7 cellular contexts compared by ENCODE assay signal in genomic region chr16:87317766-87318121, GRCh38. TPM values are rescaled to one million over a fixed set of nuclear protein-coding genes. Genes with fewer than 3 reads are reported as not detected.
DNase-seq lines count a peak whose midpoint lies in the region; ATAC-seq and TF ChIP-seq lines count a peak whose summit lies in the region.

No MANE protein-coding gene starts in this region.

- DNase-seq in GM23338 (ENCODE audit: low spot score) (peak; percentile 47), NCI-H1092 treated with DMSO at 0.1 percent for 48 hours (lab: John Stamatoyannopoulos, UW) (peak; percentile 75), right cardiac atrium (peak; percentile 69 to 81 (median 77)), sciatic nerve (ENCODE audit: low spot score) (no peak)
- peak; percentile 40 for DNase-seq in activated naive CD8-positive, alpha-beta T cell treated with anti-CD3 and anti-CD28 coated beads, Interleukin-2, amount 50 U/mL, for 24 hours
- no peak for DNase-seq in central memory CD4-positive, alpha-beta T cell

- WGBS in right cardiac atrium = under 1% methylated on average over 18 of the region's 18 CpGs

- H3K27me3 ChIP-seq in GM23338 (ENCODE audit: insufficient read depth) (no peaks in the 10 kb centered on the region), right cardiac atrium (ENCODE audit: control insufficient read depth, insufficient read depth) (no peaks in the 10 kb centered on the region)

- H3K36me3 Mint-ChIP-seq in GM23338 (ENCODE audit: low read depth) = peaks cover 4% of the 10 kb centered on the region; the same call in 1 of the 3 replicates
- peaks cover 16% of the 10 kb centered on the region for H3K36me3 Mint-ChIP-seq in activated naive CD8-positive, alpha-beta T cell treated with anti-CD3 and anti-CD28 coated beads, Interleukin-2, amount 50 U/mL, for 24 hours (ENCODE audit: low read depth)

- H3K27ac Mint-ChIP-seq in GM23338 = peak overlapping the region; percentile 98
- peak overlapping the region; percentile 99 for H3K27ac Mint-ChIP-seq in activated naive CD8-positive, alpha-beta T cell treated with anti-CD3 and anti-CD28 coated beads, Interleukin-2, amount 50 U/mL, for 24 hours

- H3K9me3 Mint-ChIP-seq in GM23338 = peaks cover 5% of the 10 kb centered on the region
- no peaks in the 10 kb centered on the region for H3K9me3 Mint-ChIP-seq in activated naive CD8-positive, alpha-beta T cell treated with anti-CD3 and anti-CD28 coated beads, Interleukin-2, amount 50 U/mL, for 24 hours

- H3K27ac ChIP-seq in GM23338 (ENCODE audit: low read depth) (peak overlapping the region; percentile 92), right cardiac atrium (ENCODE audit: low read length) (peak overlapping the region; percentile 86)

- TF ChIP-seq CTCF in GM23338 (conservative IDR thresholded peaks at IDR 0.05; ENCODE audit: low read depth in 2 of 2) = no peak

- ATAC-seq in GM23338 (peak; percentile 23), right cardiac atrium (peak; percentile 42 to 67), sciatic nerve (peak; percentile 67)
- peak; percentile 15 for ATAC-seq in activated naive CD8-positive, alpha-beta T cell treated with anti-CD3 and anti-CD28 coated beads, Interleukin-2, amount 50 U/mL, for 24 hours

- H3F3A ChIP-seq in GM23338 (replicated peaks; ENCODE audit: low read depth) = peaks cover 8% of the 10 kb centered on the region

- H2AFZ ChIP-seq in GM23338 = peak overlapping the region; percentile 93

- no peaks in the 10 kb centered on the region for H4K20me1 ChIP-seq in GM23338 (replicated peaks; ENCODE audit: insufficient read depth)

- peaks cover 6% of the 10 kb centered on the region for H3K4me1 Mint-ChIP-seq in GM23338
- H3K4me1 Mint-ChIP-seq in activated naive CD8-positive, alpha-beta T cell treated with anti-CD3 and anti-CD28 coated beads, Interleukin-2, amount 50 U/mL, for 24 hours = peaks cover 16% of the 10 kb centered on the region

- peak overlapping the region; percentile 95 for H3K4me3 ChIP-seq in GM23338
- H3K4me3 ChIP-seq in right cardiac atrium (ENCODE audit: low read length) = peak overlapping the region; percentile 89

- H3K4me3 Mint-ChIP-seq in GM23338 = peak overlapping the region; percentile 96
- peak overlapping the region; percentile 89 for H3K4me3 Mint-ChIP-seq in activated naive CD8-positive, alpha-beta T cell treated with anti-CD3 and anti-CD28 coated beads, Interleukin-2, amount 50 U/mL, for 24 hours

- peak overlapping the region; percentile 91 for H3K4me2 ChIP-seq in GM23338

- intact Hi-C loops in right cardiac atrium (cut with DNase I) (no loop called here), sciatic nerve (cut with DNase I) (no loop called here)

- peaks cover 7% of the 10 kb centered on the region; the same call in 1 of the 2 replicates for H3K4me1 ChIP-seq in ES-I3 (ENCODE audit: insufficient read depth, low read length)
- 0 out of 2 replicates have a peak, but pooled peaks cover 8% of the 10 kb centered on the region for H3K4me1 ChIP-seq in GM23338 (ENCODE audit: insufficient read depth)
- H3K4me1 ChIP-seq in right cardiac atrium (ENCODE audit: control insufficient read depth, insufficient read depth, low read length) = peaks cover 4% of the 10 kb centered on the region

- peaks cover 4% of the 10 kb centered on the region; the same call in 1 of the 2 replicates for H3K9me2 ChIP-seq in GM23338 (ENCODE audit: insufficient read depth)

- peaks cover 8% of the 10 kb centered on the region for H3K27me3 Mint-ChIP-seq in GM23338 (ENCODE audit: insufficient read depth, low read depth, poor library complexity)
- no peaks in the 10 kb centered on the region for H3K27me3 Mint-ChIP-seq in activated naive CD8-positive, alpha-beta T cell treated with anti-CD3 and anti-CD28 coated beads, Interleukin-2, amount 50 U/mL, for 24 hours

- peaks cover 13% of the 10 kb centered on the region for H3K79me2 ChIP-seq in GM23338 (replicated peaks; ENCODE audit: insufficient read depth)

- H3K36me3 ChIP-seq in ES-I3 (ENCODE audit: insufficient read depth, low read length) (no peaks in the 10 kb centered on the region), GM23338 (ENCODE audit: insufficient read depth) (no peaks in the 10 kb centered on the region)

- peak overlapping the region; percentile 92 for H3K9ac ChIP-seq in ES-I3 (ENCODE audit: low read depth, low read length)

- H3K9me3 ChIP-seq in ES-I3 (ENCODE audit: control insufficient read depth, insufficient read depth, low read length) = no peaks in the 10 kb centered on the region
- H3K9me3 ChIP-seq in right cardiac atrium (ENCODE audit: control insufficient read depth, low read length) = no peaks in the 10 kb centered on the region

TF ChIP-seq in GM23338, 12 proteins besides CTCF, POLR2A, EP300 and RAD21:
- TF ChIP-seq NANOG (IDR thresholded peaks at IDR 0.05; ENCODE audit: borderline replicate concordance) (no peak), ZNF114 (CRISPR knock-in tag; IDR thresholded peaks at IDR 0.05) (no peak), POLR2AphosphoS5 (IDR thresholded peaks at IDR 0.05; ENCODE audit: low read depth) (no peak), JUNB (IDR thresholded peaks at IDR 0.05; ENCODE audit: unreplicated experiment) (no peak), CREB1 (CRISPR knock-in tag; IDR thresholded peaks at IDR 0.05; ENCODE audit: low read depth) (no peak), EZH2phosphoT487 (IDR thresholded peaks at IDR 0.05; ENCODE audit: unreplicated experiment) (no peak), REST (IDR thresholded peaks at IDR 0.05; ENCODE audit: unreplicated experiment) (no peak), EZH2 (IDR thresholded peaks at IDR 0.05; ENCODE audit: low read depth, unreplicated experiment) (no peak), STAT1 (IDR thresholded peaks at IDR 0.05; ENCODE audit: unreplicated experiment) (no peak), ZNF331 (CRISPR knock-in tag; IDR thresholded peaks at IDR 0.05; ENCODE audit: low read depth) (no peak)
- TF ChIP-seq, protein P1, sequence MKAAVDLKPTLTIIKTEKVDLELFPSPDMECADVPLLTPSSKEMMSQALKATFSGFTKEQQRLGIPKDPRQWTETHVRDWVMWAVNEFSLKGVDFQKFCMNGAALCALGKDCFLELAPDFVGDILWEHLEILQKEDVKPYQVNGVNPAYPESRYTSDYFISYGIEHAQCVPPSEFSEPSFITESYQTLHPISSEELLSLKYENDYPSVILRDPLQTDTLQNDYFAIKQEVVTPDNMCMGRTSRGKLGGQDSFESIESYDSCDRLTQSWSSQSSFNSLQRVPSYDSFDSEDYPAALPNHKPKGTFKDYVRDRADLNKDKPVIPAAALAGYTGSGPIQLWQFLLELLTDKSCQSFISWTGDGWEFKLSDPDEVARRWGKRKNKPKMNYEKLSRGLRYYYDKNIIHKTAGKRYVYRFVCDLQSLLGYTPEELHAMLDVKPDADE (IDR thresholded peaks at IDR 0.05) = no peak

RNA-seq across cellular contexts. Expression of gene C16orf95, which starts 0.6 kb away (rescaled TPM):
- total RNA-seq in GM23338 (2014; rRNA removed; shearing (Covaris generic)) = 1.2 and 1.9 TPM in 2 replicates
- polyA plus RNA-seq in GM23338 (2016; fragmentation: Nextera tagmentation; extraction: Ambion mirVana) (2.5 and 3.9 TPM in 2 replicates), right cardiac atrium (4.7 TPM)
- total RNA-seq in right cardiac atrium (1 to 10 TPM; 3.4 to 5.4 (median 4.2) TPM), sciatic nerve (6.1 TPM)

Comparison
In these comparisons a context has a peak if more than half of its experiments do, and no peak if none do; other contexts are left out.
1. ATAC-seq: peak in every context shown above with its lines; median percentile 67 in sciatic nerve; 54 in right cardiac atrium; 23 in GM23338; 15 in activated naive CD8-positive, alpha-beta T cell treated with anti-CD3 and anti-CD28 coated beads, Interleukin-2, amount 50 U/mL, for 24 hours.
2. DNase-seq: peak in GM23338 (single experiment), NCI-H1092 treated with DMSO at 0.1 percent for 48 hours (single experiment), activated naive CD8-positive, alpha-beta T cell treated with anti-CD3 and anti-CD28 coated beads, Interleukin-2, amount 50 U/mL, for 24 hours (single experiment) and right cardiac atrium (3 of 3); none in sciatic nerve (single experiment) and central memory CD4-positive, alpha-beta T cell (single experiment).